Comparison of ENCODE assay signal across 9 cellular contexts in the genomic region with DNA sequence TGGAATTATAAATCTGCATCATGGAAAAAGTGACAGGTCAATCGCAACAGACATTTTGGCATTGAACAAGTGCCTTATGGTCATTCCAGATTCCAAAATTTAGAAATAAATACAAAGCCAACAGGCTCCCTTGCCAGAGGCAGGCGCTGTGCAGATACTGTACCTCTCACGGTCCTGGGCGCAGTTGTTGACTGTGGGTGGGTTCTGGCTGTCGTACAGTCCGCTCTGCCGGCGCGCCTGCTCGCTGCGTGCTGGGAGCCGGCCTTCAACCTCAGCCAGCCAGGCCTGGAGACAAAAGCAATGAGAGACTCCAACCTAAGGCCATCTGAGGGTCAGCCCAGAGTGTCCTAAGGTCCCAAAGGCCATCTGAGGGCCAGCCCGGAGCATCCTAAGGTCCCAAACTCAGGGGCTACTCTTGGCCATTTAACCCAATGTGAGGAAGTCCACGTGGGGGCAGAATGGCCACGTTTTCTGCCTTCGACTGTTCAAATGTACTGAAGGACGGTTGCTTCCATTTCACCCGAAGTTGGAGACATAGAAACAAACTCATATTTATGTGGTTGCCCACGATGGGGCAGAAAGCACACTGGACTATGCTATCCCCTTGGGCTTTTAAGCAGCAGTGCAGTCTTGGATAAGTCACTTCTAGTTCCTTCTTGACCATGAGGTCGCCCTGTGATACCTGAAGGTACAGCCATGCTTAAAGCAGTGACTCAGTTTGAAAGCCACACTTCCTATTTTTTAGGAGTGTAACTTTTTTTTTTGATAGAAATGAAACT.
DNase-seq lines count a peak whose midpoint lies in the region; ATAC-seq and TF ChIP-seq lines count a peak whose summit lies in the region.
"Had no signal": no experiment of that assay in that cellular context is flagged by ENCODE, and none has a peak within 500 bp of the region (broad histone marks: within the 10 kb centered on the region; RNA-seq: fewer than 3 reads in every experiment).

No MANE protein-coding gene starts in this region.

- peak overlapping the region in 3 of 4 donors; percentile 54 to 88 (median 60) for H3K4me3 Mint-ChIP-seq in IgD-negative memory B cell

- 89% methylated on average over 12 to 20 of the region's 20 CpGs for WGBS in testis, 2 donors

- H3K4me1 ChIP-seq in mucosa of descending colon (ENCODE audit: low read depth) (no peaks in the 10 kb centered on the region), testis (peaks cover 8% of the 10 kb centered on the region)

- H3K4me3 ChIP-seq in mucosa of descending colon (no peak overlapping the region), testis (no peak overlapping the region)

- peaks cover 24 to 37% (median 37%) of the 10 kb centered on the region in 3 donors for H3K4me1 Mint-ChIP-seq in IgD-negative memory B cell

- peak overlapping the region; percentile 77 to 94 (median 92) for H3K27ac Mint-ChIP-seq in IgD-negative memory B cell

- no peak overlapping the region for H3K27ac ChIP-seq in testis

- H3K9me3 Mint-ChIP-seq in IgD-negative memory B cell: no peaks in the 10 kb centered on the region

- no peak for TF ChIP-seq CTCF in mucosa of descending colon (IDR thresholded peaks at IDR 0.05)
- no peak for TF ChIP-seq CTCF in testis (IDR thresholded peaks at IDR 0.05)

- H3K27me3 Mint-ChIP-seq in IgD-negative memory B cell: no peaks in the 10 kb centered on the region

- H3K36me3 ChIP-seq in mucosa of descending colon (ENCODE audit: low read depth): no peaks in the 10 kb centered on the region
- no peaks in the 10 kb centered on the region for H3K36me3 ChIP-seq in testis (ENCODE audit: low read depth, missing control alignments)

- ATAC-seq in GM18519 (IDR thresholded peaks at IDR 0.05; ENCODE audit: low FRiP score, unreplicated experiment): peak; percentile 55
- ATAC-seq in GM21528 (IDR thresholded peaks at IDR 0.05; ENCODE audit: low FRiP score, unreplicated experiment): peak; percentile 74
- ATAC-seq in mucosa of descending colon: peak; percentile 56

- TF ChIP-seq POLR2A in testis (IDR thresholded peaks at IDR 0.05): no peak

- intact Hi-C loops in mucosa of descending colon (cut with DNase I, micrococcal nuclease): no loop called here
- intact Hi-C loops in testis (cut with DNase I; ENCODE audit: low total_unique reads): no loop called here

- DNase-seq in mucosa of descending colon (no peak), testis (no peak), T1000 (lab: John Stamatoyannopoulos, UW) (no peak), T-helper 9 cell (no peak)
- no peak for DNase-seq in stimulated activated CD4-positive, alpha-beta T cell treated with anti-CD3 and anti-CD28 coated beads, Interleukin-15, amount 100 ng/mL, for 24 hours
- DNase-seq: stimulated activated CD8-positive, alpha-beta memory T cell treated with anti-CD3 and anti-CD28 coated beads, Interleukin-4, amount 100 ng/mL, for 48 hours had no signal

- H3K36me3 Mint-ChIP-seq in IgD-negative memory B cell: peaks cover 24% of the 10 kb centered on the region

- H3K9me3 ChIP-seq in mucosa of descending colon (no peaks in the 10 kb centered on the region), testis (no peaks in the 10 kb centered on the region)

- no peaks in the 10 kb centered on the region for H3K27me3 ChIP-seq in testis
